8 cellular contexts compared by ENCODE assay signal in the genomic region with DNA sequence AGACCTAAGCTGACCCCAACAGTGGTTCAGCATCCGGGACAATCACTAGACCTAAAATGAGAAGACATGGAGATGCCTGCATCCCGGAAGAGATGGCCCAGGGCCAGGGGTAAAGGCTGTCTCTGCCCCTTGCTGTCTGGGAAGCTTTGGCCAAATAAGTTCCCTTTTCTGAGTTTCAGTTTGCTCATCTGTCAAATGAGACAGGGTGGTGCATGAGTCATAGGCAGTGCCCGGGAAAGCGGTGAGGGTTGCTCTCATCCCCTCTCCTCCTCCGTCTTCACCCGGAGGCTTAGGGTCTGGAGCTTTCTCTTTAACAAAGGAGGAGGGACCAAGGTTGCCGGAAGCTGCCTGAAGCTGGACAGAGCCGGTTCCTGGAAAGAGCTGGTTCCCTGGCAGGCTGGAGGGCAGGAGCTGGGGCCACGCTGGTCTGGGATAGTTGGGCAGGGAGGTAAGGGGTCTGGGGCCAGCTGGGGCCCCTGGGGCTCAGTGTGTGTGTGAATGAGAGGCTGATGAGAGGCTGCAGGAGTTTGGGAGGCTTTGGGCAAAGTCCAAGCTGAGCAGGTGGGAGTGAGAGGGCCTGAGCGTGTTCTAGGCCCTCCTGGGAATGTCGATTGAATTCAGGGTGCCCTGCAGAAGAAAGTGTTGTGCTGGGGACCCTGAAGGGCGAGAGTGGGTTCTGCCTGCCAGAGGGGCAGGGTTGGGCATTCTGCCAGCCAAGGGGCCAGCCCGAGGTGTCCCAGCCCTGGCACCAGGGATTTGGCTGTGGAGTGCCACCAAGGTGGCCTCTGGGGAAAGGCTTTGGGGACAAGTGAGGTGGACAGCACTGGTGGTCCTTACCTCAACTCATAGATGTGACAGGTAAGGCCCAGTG. TPM values are rescaled to one million over a fixed set of nuclear protein-coding genes. Genes with fewer than 3 reads are reported as not detected.
A peak's percentile ranks its signal among the peaks of the same experiment; 100 is the strongest.
DNase-seq lines count a peak whose midpoint lies in the region; ATAC-seq lines count a peak whose summit lies in the region.

Gene SDSL, plus strand, starts transcription at position 351 of the 871 bp plus-strand sequence. CDS start 5,603 bp downstream, outside the sequence.

- DNase-seq in GM04504 (ENCODE audit: low read depth) (peak; percentile 63), HPDE6-E6E7 (ENCODE audit: extremely low spot score) (peak; percentile 95), RPMI8226 (peak; percentile 94), left colon (peak; percentile 75 to 77), NCI-H748 treated with DMSO at 0.1 percent for 48 hours (lab: John Stamatoyannopoulos, UW) (no peak)
- DNase-seq in stimulated activated CD4-positive, alpha-beta T cell treated with anti-CD3 and anti-CD28 coated beads, TNF-alpha, amount 100 ng/mL, for 48 hours (ENCODE audit: low read depth in 3 of 3) = peak in 2 of 3 donors; percentile 8 to 23

- ATAC-seq in GM21515 (IDR thresholded peaks at IDR 0.05; ENCODE audit: unreplicated experiment) = peak; percentile 73
- peak; percentile 97 for ATAC-seq in left colon

- intact Hi-C loops in left colon (cut with DNase I, micrococcal nuclease) = no loop called here

- H3K27ac ChIP-seq in cingulate gyrus (ENCODE audit: low read depth, low read length) = peak within 1 kb of the TSS; percentile 54

RNA-seq across cellular contexts. Expression of gene SDSL, which starts in this region (rescaled TPM):
- total RNA-seq in left colon = 10 to 100 TPM; 14.7 to 20.1 TPM
